In the genomic region with DNA sequence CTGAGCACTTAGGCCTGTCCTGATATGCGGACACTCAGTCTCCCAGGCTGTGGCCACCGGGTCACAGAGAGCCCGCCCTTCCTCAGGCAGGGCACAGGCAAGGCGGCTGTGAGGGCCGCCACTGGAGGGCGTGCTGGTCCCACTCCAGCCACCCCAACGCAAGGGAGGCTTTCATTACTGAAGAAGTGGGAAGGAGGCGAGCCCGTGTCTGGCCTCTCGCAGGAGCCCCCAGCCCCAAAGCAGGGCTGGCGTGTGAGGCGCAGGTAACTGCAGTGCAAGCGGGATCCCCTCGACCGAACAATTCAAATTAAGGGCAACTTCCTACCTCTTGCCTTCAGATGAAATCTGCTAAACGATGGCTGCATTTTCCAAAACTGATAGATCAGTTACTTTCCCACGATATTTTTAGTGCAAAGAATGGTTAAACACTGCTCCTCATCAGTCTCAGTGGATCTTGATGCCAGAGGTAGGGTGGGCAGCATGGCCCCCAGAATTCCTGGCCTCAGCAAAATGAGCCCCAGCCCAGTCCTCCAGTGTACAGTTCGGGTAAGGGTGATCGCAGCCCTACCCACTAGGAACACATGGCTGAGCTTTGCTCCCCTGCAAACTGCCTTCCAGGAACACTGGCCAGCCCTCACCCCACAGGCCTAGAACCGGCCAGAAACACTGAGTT, we compare ENCODE assay signal across 8 cellular contexts.
DNase-seq lines count a peak whose midpoint lies in the region; ATAC-seq and TF ChIP-seq lines count a peak whose summit lies in the region.

No MANE protein-coding gene starts in this region.

- DNase-seq in CMK (ENCODE audit: low read depth): peak; percentile 8
- DNase-seq in HCEC 1CT: peak; percentile 37
- DNase-seq in SHP77 treated with DMSO at 0.1 percent for 48 hours (lab: John Stamatoyannopoulos, UW): peak; percentile 10
- no peak for DNase-seq in foreskin keratinocyte
- DNase-seq in testis: peak; percentile 70
- no peak for DNase-seq in ureter (ENCODE audit: low spot score)
- DNase-seq in kidney glomerular epithelial cell (lab: John Stamatoyannopoulos, UW): no peak
- no peak for DNase-seq in epidermal melanocyte (ENCODE audit: insufficient read length, low spot score)

- peak; percentile 69 for TF ChIP-seq CTCF in foreskin keratinocyte (conservative IDR thresholded peaks at IDR 0.05)
- TF ChIP-seq CTCF in testis (IDR thresholded peaks at IDR 0.05): peak in 2 of 3 experiments; percentile 23 to 53

- no peaks in the 10 kb centered on the region for H3K4me1 ChIP-seq in foreskin keratinocyte
- H3K4me1 ChIP-seq in testis: no peaks in the 10 kb centered on the region

- no peaks in the 10 kb centered on the region for H3K36me3 ChIP-seq in testis (ENCODE audit: low read depth, missing control alignments)

- no peak overlapping the region for H3K27ac ChIP-seq in foreskin keratinocyte
- no peak overlapping the region for H3K27ac ChIP-seq in testis

- no peak for TF ChIP-seq POLR2A in testis (IDR thresholded peaks at IDR 0.05)

- ATAC-seq in foreskin keratinocyte: no peak

- H3K4me3 ChIP-seq in testis: no peak overlapping the region

- no peaks in the 10 kb centered on the region for H3K9me3 ChIP-seq in testis

- 72 to 77% methylated on average over 6 to 20 of the region's 20 CpGs for WGBS in testis, 2 donors

- intact Hi-C loops in testis (cut with DNase I; ENCODE audit: low total_unique reads): no loop called here

- H3K27me3 ChIP-seq in foreskin keratinocyte (peaks cover 4% of the 10 kb centered on the region), testis (no peaks in the 10 kb centered on the region)

Comparison
In these comparisons a context has a peak if more than half of its experiments do, and no peak if none do; other contexts are left out.
1. DNase-seq: peak in CMK (single experiment), HCEC 1CT (single experiment), SHP77 treated with DMSO at 0.1 percent for 48 hours (single experiment) and testis (single experiment); none in foreskin keratinocyte (0 of 2), ureter (single experiment), kidney glomerular epithelial cell (single experiment) and epidermal melanocyte (single experiment).